8 cellular contexts compared by ENCODE assay signal in the genomic region with DNA sequence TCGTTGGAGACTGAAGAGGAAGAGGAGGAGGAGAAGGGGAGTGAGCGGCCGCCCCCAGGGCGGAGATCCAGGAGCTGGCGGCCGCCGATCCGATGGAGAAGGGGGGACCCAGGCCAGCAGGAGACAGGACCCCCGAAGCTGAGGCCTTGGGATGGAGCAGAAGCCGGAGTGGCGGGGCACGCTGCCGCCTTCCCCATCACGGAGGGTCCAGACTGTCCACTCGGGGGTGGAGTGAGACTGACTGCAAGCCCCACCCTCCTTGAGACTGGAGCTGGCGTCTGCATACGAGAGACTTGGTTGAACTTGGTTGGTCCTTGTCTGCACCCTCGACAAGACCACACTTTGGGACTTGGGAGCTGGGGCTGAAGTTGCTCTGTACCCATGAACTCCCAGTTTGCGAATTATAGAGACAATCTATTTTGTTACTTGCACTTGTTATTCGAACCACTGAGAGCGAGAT. TPM values are rescaled to one million over a fixed set of nuclear protein-coding genes. Genes with fewer than 3 reads are reported as not detected.
A peak's percentile ranks its signal among the peaks of the same experiment; 100 is the strongest.
DNase-seq lines count a peak whose midpoint lies in the region; ATAC-seq and TF ChIP-seq lines count a peak whose summit lies in the region.

No MANE protein-coding gene starts in this region.

- peak overlapping the region; percentile 95 for H3K4me3 Mint-ChIP-seq in chondrocyte (ENCODE audit: unreplicated experiment)

- peak; percentile 64 for DNase-seq in GM06990 (ENCODE audit: extremely low read depth, insufficient read length)
- DNase-seq in RPMI7951 (ENCODE audit: low read depth) = peak; percentile 49
- DNase-seq in chondrocyte (ENCODE audit: low spot score) = no peak
- peak; percentile 55 for DNase-seq in lower lobe of right lung
- DNase-seq in tibial artery = peak; percentile 47 to 77
- no peak for DNase-seq in COLO668 (lab: John Stamatoyannopoulos, UW; ENCODE audit: unreplicated experiment)
- DNase-seq in MV-4-11 (lab: John Stamatoyannopoulos, UW) = no peak

- no peaks in the 10 kb centered on the region for H3K9me3 Mint-ChIP-seq in chondrocyte (ENCODE audit: low read depth)

- H3K9me3 ChIP-seq in lower lobe of right lung = no peaks in the 10 kb centered on the region
- H3K9me3 ChIP-seq in tibial artery = peaks cover 0 to 5% (median 5%) of the 10 kb centered on the region in 3 donors

- TF ChIP-seq CTCF in GM06990 (IDR thresholded peaks at IDR 0.05; ENCODE audit: insufficient read depth, low read length, poor library complexity, severe bottlenecking) (no peak), chondrocyte (IDR thresholded peaks at IDR 0.05) (no peak), lower lobe of right lung (IDR thresholded peaks at IDR 0.05) (no peak), tibial artery (IDR thresholded peaks at IDR 0.05) (no peak)

- H3K4me3 ChIP-seq in GM06990 (replicated peaks; ENCODE audit: low read depth, low read length) (peak overlapping the region; percentile 92), lower lobe of right lung (peak overlapping the region; percentile 97), tibial artery (peak overlapping the region; percentile 97 to 98)

- H3K36me3 Mint-ChIP-seq in chondrocyte (ENCODE audit: low read depth) = peaks cover 25% of the 10 kb centered on the region

- peaks cover 38% of the 10 kb centered on the region for H3K4me1 ChIP-seq in lower lobe of right lung
- H3K4me1 ChIP-seq in tibial artery = peaks cover 6 to 22% (median 18%) of the 10 kb centered on the region in 4 donors

- no peaks in the 10 kb centered on the region for H3K27me3 ChIP-seq in GM06990 (replicated peaks; ENCODE audit: control insufficient read depth, insufficient read depth, low read length)
- no peaks in the 10 kb centered on the region for H3K27me3 ChIP-seq in lower lobe of right lung (ENCODE audit: low read depth)
- H3K27me3 ChIP-seq in tibial artery = no peaks in the 10 kb centered on the region

- H3K4me1 Mint-ChIP-seq in chondrocyte (ENCODE audit: low read depth) = peaks cover 18% of the 10 kb centered on the region

- no peak for ATAC-seq in lower lobe of right lung
- no peak for ATAC-seq in GM18502 (IDR thresholded peaks at IDR 0.05; ENCODE audit: poor library complexity, unreplicated experiment)

- H3K27ac ChIP-seq in lower lobe of right lung (peak overlapping the region; percentile 89), tibial artery (peak overlapping the region; percentile 96)

- no peaks in the 10 kb centered on the region for H3K27me3 Mint-ChIP-seq in chondrocyte (ENCODE audit: low read depth)

- peak overlapping the region; percentile 99 for H3K27ac Mint-ChIP-seq in chondrocyte (ENCODE audit: unreplicated experiment)

- H3K36me3 ChIP-seq in GM06990 (ENCODE audit: control insufficient read depth, insufficient read depth, low read length) (peaks cover 11% of the 10 kb centered on the region), lower lobe of right lung (peaks cover 12% of the 10 kb centered on the region), tibial artery (peaks cover 13 to 15% (median 14%) of the 10 kb centered on the region in 3 donors)

- intact Hi-C loops in lower lobe of right lung (cut with DNase I) (loop anchor here (10.0 kb wide), 1 partner anchor 137 kb away; no protein-coding TSS in a partner anchor), tibial artery (cut with DNase I; ENCODE audit: low total_unique reads) (loop anchor here (1.0 kb wide), 1 partner anchor 66 kb away; no protein-coding TSS in a partner anchor)

RNA-seq across cellular contexts. Expression of a gene that starts 1.8 kb away (rescaled TPM):
- 23.5 and 28.4 TPM in 2 replicates for total RNA-seq in RPMI7951 (2014; rRNA removed; shearing (Covaris generic))
- 177 to 258 TPM (median 181 TPM) in 3 replicates for total RNA-seq in chondrocyte
- total RNA-seq in lower lobe of right lung = 89.9 TPM

RNA-seq across cellular contexts. Expression of a gene that starts 21.0 kb away (rescaled TPM):
- total RNA-seq in RPMI7951 (2014; rRNA removed; shearing (Covaris generic)) = 63.8 and 108 TPM in 2 replicates
- total RNA-seq in chondrocyte (35.5 to 56.0 TPM (median 36.6 TPM) in 3 replicates), lower lobe of right lung (20.9 TPM)

RNA-seq across cellular contexts. Expression of a gene that starts 50.4 kb away (rescaled TPM):
- total RNA-seq in RPMI7951 (2014; rRNA removed; shearing (Covaris generic)) = 47.9 and 71.4 TPM in 2 replicates
- total RNA-seq in chondrocyte (74.6 to 100 TPM (median 76.1 TPM) in 3 replicates), lower lobe of right lung (53.3 TPM)

Comparison
In these comparisons a context has a peak if more than half of its experiments do, and no peak if none do; other contexts are left out.
1. DNase-seq: peak in GM06990 (single experiment), RPMI7951 (single experiment), lower lobe of right lung (single experiment) and tibial artery (2 of 2); none in chondrocyte (single experiment), COLO668 (single experiment) and MV-4-11 (single experiment).
2. Peak in every context shown above with its lines, with median percentiles within 50 percentile points of each other: H3K4me3 ChIP-seq.